ENCODE assay signal across 4 cellular contexts in genomic region chrX:135802687-135803086, GRCh38. TPM values are rescaled to one million over a fixed set of nuclear protein-coding genes. Genes with fewer than 3 reads are reported as not detected.
"Had no signal": no experiment of that assay in that cellular context is flagged by ENCODE, and none has a peak within 500 bp of the region (broad histone marks: within the 10 kb centered on the region; RNA-seq: fewer than 3 reads in every experiment).

Gene CT45A6 (minus strand): TSS chrX:135802787. CDS start chrX:135798993, 3,794 bp downstream.

RNA-seq across cellular contexts. Expression of gene CT45A6, which starts in this region (rescaled TPM):
- total RNA-seq: LHCN-M2, M059J, MCF 10A, NCI-H460 had no signal
